ENCODE assay signal across 28 cellular contexts in genomic region chr9:31103836-31104235, GRCh38.
DNase-seq lines count a peak whose midpoint lies in the region; ATAC-seq and TF ChIP-seq lines count a peak whose summit lies in the region.
"Had no signal": no experiment of that assay in that cellular context is flagged by ENCODE, and none has a peak within 500 bp of the region (broad histone marks: within the 10 kb centered on the region; RNA-seq: fewer than 3 reads in every experiment).

No MANE protein-coding gene starts in this region.

- no peak overlapping the region for H3K4me3 Mint-ChIP-seq in effector memory CD8-positive, alpha-beta T cell
- H3K4me3 Mint-ChIP-seq: activated CD8-positive, alpha-beta T cell treated with anti-CD3 and anti-CD28 coated beads for 36 hours; activated naive CD8-positive, alpha-beta T cell treated with anti-CD3 and anti-CD28 coated beads, Interleukin-2, amount 50 U/mL, for 24 hours; CD8-positive, alpha-beta memory T cell; naive thymus-derived CD8-positive, alpha-beta T cell; stimulated activated effector memory CD8-positive, alpha-beta T cell treated with anti-CD3 and anti-CD28 coated beads, Interleukin-12 subunit alpha, Interleukin-12 subunit beta, amount 100 ng/mL, for 72 hours had no signal

- no peaks in the 10 kb centered on the region for H3K36me3 Mint-ChIP-seq in effector memory CD8-positive, alpha-beta T cell (ENCODE audit: insufficient read depth)
- H3K36me3 Mint-ChIP-seq: CD8-positive, alpha-beta memory T cell; naive thymus-derived CD8-positive, alpha-beta T cell; stimulated activated effector memory CD8-positive, alpha-beta T cell treated with anti-CD3 and anti-CD28 coated beads, Interleukin-12 subunit alpha, Interleukin-12 subunit beta, amount 100 ng/mL, for 72 hours had no signal

- no peaks in the 10 kb centered on the region for H3K9me3 Mint-ChIP-seq in effector memory CD8-positive, alpha-beta T cell
- H3K9me3 Mint-ChIP-seq: activated CD8-positive, alpha-beta T cell treated with anti-CD3 and anti-CD28 coated beads for 36 hours; activated naive CD8-positive, alpha-beta T cell treated with anti-CD3 and anti-CD28 coated beads, Interleukin-2, amount 50 U/mL, for 24 hours; CD8-positive, alpha-beta memory T cell; naive thymus-derived CD8-positive, alpha-beta T cell; stimulated activated effector memory CD8-positive, alpha-beta T cell treated with anti-CD3 and anti-CD28 coated beads, Interleukin-12 subunit alpha, Interleukin-12 subunit beta, amount 100 ng/mL, for 72 hours had no signal

- no peaks in the 10 kb centered on the region for H3K4me1 Mint-ChIP-seq in effector memory CD8-positive, alpha-beta T cell (ENCODE audit: low read depth in 2 of 2)
- H3K4me1 Mint-ChIP-seq: activated naive CD8-positive, alpha-beta T cell treated with anti-CD3 and anti-CD28 coated beads, Interleukin-2, amount 50 U/mL, for 24 hours; CD8-positive, alpha-beta memory T cell; stimulated activated effector memory CD8-positive, alpha-beta T cell treated with anti-CD3 and anti-CD28 coated beads, Interleukin-12 subunit alpha, Interleukin-12 subunit beta, amount 100 ng/mL, for 72 hours had no signal

- DNase-seq in DMS 273 (lab: John Stamatoyannopoulos, UW; ENCODE audit: unreplicated experiment) (peak; percentile 10), DMS 273 treated with DMSO at 0.1 percent for 48 hours (lab: John Stamatoyannopoulos, UW) (no peak), fibroblast of villous mesenchyme (ENCODE audit: low read depth) (peak; percentile 41), skeletal muscle cell (ENCODE audit: low read depth) (peak; percentile 37), hepatic stellate cell (ENCODE audit: low spot score) (no peak)
- DNase-seq in activated naive CD4-positive, alpha-beta T cell treated with anti-CD3 and anti-CD28 coated beads, Interleukin-2, amount 50 U/mL, for 16 hours: no peak
- no peak for DNase-seq in effector memory CD8-positive, alpha-beta T cell
- DNase-seq: activated CD8-positive, alpha-beta T cell treated with anti-CD3 and anti-CD28 coated beads for 36 hours; activated effector memory CD4-positive, alpha-beta T cell treated with anti-CD3 and anti-CD28 coated beads, Interleukin-2, amount 50 U/mL, for 16 hours; activated naive CD8-positive, alpha-beta T cell treated with anti-CD3 and anti-CD28 coated beads, Interleukin-2, amount 50 U/mL, for 24 hours; AML-193; CD8-positive, alpha-beta memory T cell; colonic mucosa; DMS79; GF-D8; naive thymus-derived CD8-positive, alpha-beta T cell; NCI-H1105; NCI-H1930; NCI-H2227 treated with DMSO at 0.1 percent for 48 hours; NCI-H748 treated with DMSO at 0.1 percent for 48 hours; retina; spleen; stimulated activated CD4-positive, alpha-beta T cell treated with anti-CD3 and anti-CD28 coated beads, Interleukin-2, amount 100 ng/mL, for 48 hours; upper lobe of right lung had no signal

- H3K27me3 Mint-ChIP-seq in effector memory CD8-positive, alpha-beta T cell: peaks cover 0 to 9% of the 10 kb centered on the region in 2 donors
- H3K27me3 Mint-ChIP-seq: naive thymus-derived CD8-positive, alpha-beta T cell had no signal

- peak; percentile 65 for ATAC-seq in SK-N-SH treated with all-trans-retinoic acid at 6 μM for 48 hours
- ATAC-seq in effector memory CD8-positive, alpha-beta T cell (replicated peaks): no peak
- ATAC-seq: activated CD8-positive, alpha-beta T cell treated with anti-CD3 and anti-CD28 coated beads for 36 hours; activated naive CD8-positive, alpha-beta T cell treated with anti-CD3 and anti-CD28 coated beads, Interleukin-2, amount 50 U/mL, for 24 hours; naive thymus-derived CD8-positive, alpha-beta T cell; stimulated activated effector memory CD8-positive, alpha-beta T cell treated with anti-CD3 and anti-CD28 coated beads, Interleukin-12 subunit alpha, Interleukin-12 subunit beta, amount 100 ng/mL, for 72 hours; upper lobe of right lung had no signal

- H3K4me3 ChIP-seq in fibroblast of villous mesenchyme (ENCODE audit: low read depth, low read length) (no peak overlapping the region), skeletal muscle cell (ENCODE audit: low read depth, low read length) (no peak overlapping the region)
- H3K4me3 ChIP-seq: breast epithelium, colonic mucosa, esophagus muscularis mucosa, spleen, upper lobe of right lung had no signal

- H3K27ac Mint-ChIP-seq in effector memory CD8-positive, alpha-beta T cell: no peak overlapping the region
- H3K27ac Mint-ChIP-seq: activated CD8-positive, alpha-beta T cell treated with anti-CD3 and anti-CD28 coated beads for 36 hours; activated naive CD8-positive, alpha-beta T cell treated with anti-CD3 and anti-CD28 coated beads, Interleukin-2, amount 50 U/mL, for 24 hours; CD8-positive, alpha-beta memory T cell; naive thymus-derived CD8-positive, alpha-beta T cell; stimulated activated effector memory CD8-positive, alpha-beta T cell treated with anti-CD3 and anti-CD28 coated beads, Interleukin-12 subunit alpha, Interleukin-12 subunit beta, amount 100 ng/mL, for 72 hours had no signal

- TF ChIP-seq CTCF in fibroblast of villous mesenchyme (IDR thresholded peaks at IDR 0.05; ENCODE audit: insufficient read depth, low read depth, low read length): no peak

TF ChIP-seq in SK-N-SH treated with all-trans-retinoic acid at 6 μM for 48 hours, 23 proteins besides CTCF, POLR2A, EP300 and RAD21:
- TF ChIP-seq CREB5 (CRISPR knock-in tag; IDR thresholded peaks at IDR 0.05; ENCODE audit: low read depth): no peak
- no peak for TF ChIP-seq POU6F1 (CRISPR knock-in tag; IDR thresholded peaks at IDR 0.05; ENCODE audit: borderline replicate concordance, low read depth)

Comparison
In these comparisons a context has a peak if more than half of its experiments do, and no peak if none do; other contexts are left out.
1. DNase-seq: peak in DMS 273 (single experiment), fibroblast of villous mesenchyme (single experiment) and skeletal muscle cell (single experiment); none in DMS 273 treated with DMSO at 0.1 percent for 48 hours (single experiment), hepatic stellate cell (single experiment), activated naive CD4-positive, alpha-beta T cell treated with anti-CD3 and anti-CD28 coated beads, Interleukin-2, amount 50 U/mL, for 16 hours (single experiment) and effector memory CD8-positive, alpha-beta T cell (0 of 3).